In genomic region chr5:9716838-9717281, GRCh38 we compare ENCODE assay signal across 13 cellular contexts.
A peak's percentile ranks its signal among the peaks of the same experiment; 100 is the strongest.
DNase-seq lines count a peak whose midpoint lies in the region; ATAC-seq, FAIRE-seq and TF ChIP-seq lines count a peak whose summit lies in the region.
"Had no signal": no experiment of that assay in that cellular context is flagged by ENCODE, and none has a peak within 500 bp of the region (broad histone marks: within the 10 kb centered on the region; RNA-seq: fewer than 3 reads in every experiment).

No MANE protein-coding gene starts in this region.

- H3K9ac ChIP-seq in astrocyte (ENCODE audit: low read length) = peak overlapping the region; percentile 27

- H3K27ac ChIP-seq in astrocyte (ENCODE audit: low read depth, low read length) = peak overlapping the region; percentile 74
- H3K27ac ChIP-seq: A549, SK-N-MC had no signal

- no peaks in the 10 kb centered on the region for H3K27me3 ChIP-seq in astrocyte (ENCODE audit: insufficient read depth, low read length)

- peaks cover 25% of the 10 kb centered on the region for H3K4me1 ChIP-seq in astrocyte (ENCODE audit: insufficient read depth, low read length)
- H3K4me1 ChIP-seq: A549 had no signal

- no peak for DNase-seq in stimulated activated naive CD8-positive, alpha-beta T cell treated with anti-CD3 and anti-CD28 coated beads, Interleukin-15, amount 100 ng/mL, for 72 hours
- no peak for DNase-seq in stimulated activated naive CD8-positive, alpha-beta T cell treated with anti-CD3 and anti-CD28 coated beads, Interleukin-15, Interleukin-2, amounts not matched to agents 100 U/mL and 50 U/mL, for 24 hours
- DNase-seq in astrocyte (ENCODE audit: low read depth) (peak; percentile 81), type B pancreatic cell (ENCODE audit: extremely low spot score, unreplicated experiment) (no peak), SHP77 (lab: John Stamatoyannopoulos, UW) (no peak)
- DNase-seq in stimulated activated effector memory CD8-positive, alpha-beta T cell treated with anti-CD3 and anti-CD28 coated beads, Interleukin-12 subunit alpha, Interleukin-12 subunit beta, amount 100 ng/mL, for 72 hours (ENCODE audit: low spot score in 2 of 2) = no peak
- DNase-seq in stimulated activated CD4-positive, alpha-beta T cell treated with anti-CD3 and anti-CD28 coated beads, Interleukin-15, amount 100 ng/mL, for 24 hours = no peak
- DNase-seq: activated effector memory CD4-positive, alpha-beta T cell treated with Interleukin-2 at 50 U/mL for 16 hours had no signal

- peaks cover 6% of the 10 kb centered on the region for H3K27me3 Mint-ChIP-seq in stimulated activated naive CD8-positive, alpha-beta T cell treated with anti-CD3 and anti-CD28 coated beads, Interleukin-15, amount 100 ng/mL, for 72 hours
- H3K27me3 Mint-ChIP-seq in astrocyte (ENCODE audit: low read depth, unreplicated experiment) (no peaks in the 10 kb centered on the region), type B pancreatic cell (peaks cover 6% of the 10 kb centered on the region)

- no peaks in the 10 kb centered on the region for H3K36me3 Mint-ChIP-seq in astrocyte (ENCODE audit: low read depth, unreplicated experiment)
- H3K36me3 Mint-ChIP-seq in type B pancreatic cell = no peaks in the 10 kb centered on the region
- no peaks in the 10 kb centered on the region for H3K36me3 Mint-ChIP-seq in stimulated activated effector memory CD8-positive, alpha-beta T cell treated with anti-CD3 and anti-CD28 coated beads, Interleukin-12 subunit alpha, Interleukin-12 subunit beta, amount 100 ng/mL, for 72 hours

- no peaks in the 10 kb centered on the region for H4K20me1 ChIP-seq in astrocyte (ENCODE audit: insufficient read depth, low read length)

- H3K9me3 Mint-ChIP-seq in stimulated activated naive CD8-positive, alpha-beta T cell treated with anti-CD3 and anti-CD28 coated beads, Interleukin-15, amount 100 ng/mL, for 72 hours = peaks cover 13 to 22% of the 10 kb centered on the region in 2 donors
- H3K9me3 Mint-ChIP-seq in astrocyte (ENCODE audit: unreplicated experiment) (peaks cover 2% of the 10 kb centered on the region), type B pancreatic cell (peaks cover 8% of the 10 kb centered on the region)
- H3K9me3 Mint-ChIP-seq in stimulated activated effector memory CD8-positive, alpha-beta T cell treated with anti-CD3 and anti-CD28 coated beads, Interleukin-12 subunit alpha, Interleukin-12 subunit beta, amount 100 ng/mL, for 72 hours = peaks cover 20% of the 10 kb centered on the region

- H3K27ac Mint-ChIP-seq in stimulated activated naive CD8-positive, alpha-beta T cell treated with anti-CD3 and anti-CD28 coated beads, Interleukin-15, amount 100 ng/mL, for 72 hours = peak overlapping the region; percentile 8 to 20
- H3K27ac Mint-ChIP-seq in astrocyte (ENCODE audit: unreplicated experiment) (peak overlapping the region; percentile 89), type B pancreatic cell (peak overlapping the region; percentile 6)
- H3K27ac Mint-ChIP-seq in stimulated activated effector memory CD8-positive, alpha-beta T cell treated with anti-CD3 and anti-CD28 coated beads, Interleukin-12 subunit alpha, Interleukin-12 subunit beta, amount 100 ng/mL, for 72 hours = no peak overlapping the region

- ATAC-seq in stimulated activated naive CD8-positive, alpha-beta T cell treated with anti-CD3 and anti-CD28 coated beads, Interleukin-15, amount 100 ng/mL, for 72 hours = no peak
- no peak for ATAC-seq in stimulated activated naive CD8-positive, alpha-beta T cell treated with anti-CD3 and anti-CD28 coated beads, Interleukin-15, Interleukin-2, amounts not matched to agents 100 U/mL and 50 U/mL, for 24 hours
- ATAC-seq in HG03175 (IDR thresholded peaks at IDR 0.05; ENCODE audit: unreplicated experiment) = peak; percentile 73
- ATAC-seq in stimulated activated effector memory CD8-positive, alpha-beta T cell treated with anti-CD3 and anti-CD28 coated beads, Interleukin-12 subunit alpha, Interleukin-12 subunit beta, amount 100 ng/mL, for 72 hours = no peak
- ATAC-seq: A549, K562 had no signal

- no peaks in the 10 kb centered on the region for H3K9me3 ChIP-seq in astrocyte (ENCODE audit: insufficient read depth, low read depth, low read length)
- H3K9me3 ChIP-seq: A549 had no signal

- H3K4me1 Mint-ChIP-seq in stimulated activated naive CD8-positive, alpha-beta T cell treated with anti-CD3 and anti-CD28 coated beads, Interleukin-15, amount 100 ng/mL, for 72 hours = no peaks in the 10 kb centered on the region
- H3K4me1 Mint-ChIP-seq in astrocyte (ENCODE audit: low read depth, unreplicated experiment) = peaks cover 31% of the 10 kb centered on the region
- H3K4me1 Mint-ChIP-seq in type B pancreatic cell (ENCODE audit: unreplicated experiment) = peaks cover 47% of the 10 kb centered on the region
- no peaks in the 10 kb centered on the region for H3K4me1 Mint-ChIP-seq in stimulated activated effector memory CD8-positive, alpha-beta T cell treated with anti-CD3 and anti-CD28 coated beads, Interleukin-12 subunit alpha, Interleukin-12 subunit beta, amount 100 ng/mL, for 72 hours

- no peaks in the 10 kb centered on the region for H3K36me3 ChIP-seq in astrocyte (ENCODE audit: insufficient read depth, low read length)

- TF ChIP-seq CTCF in astrocyte (IDR thresholded peaks at IDR 0.05; ENCODE audit: insufficient read depth, low read depth, low read length) = no peak
- TF ChIP-seq CTCF in type B pancreatic cell (conservative IDR thresholded peaks at IDR 0.05) = no peak

- H2AFZ ChIP-seq in astrocyte (ENCODE audit: low read depth, low read length) = no peak overlapping the region

- H3K79me2 ChIP-seq in astrocyte (ENCODE audit: insufficient read depth, low read length) = no peaks in the 10 kb centered on the region

- H3K4me3 ChIP-seq in astrocyte (ENCODE audit: insufficient read depth, low read depth, low read length) = no peak overlapping the region
- H3K4me3 ChIP-seq: A549, K562, SK-N-MC had no signal

- no peak overlapping the region for H3K4me3 Mint-ChIP-seq in stimulated activated naive CD8-positive, alpha-beta T cell treated with anti-CD3 and anti-CD28 coated beads, Interleukin-15, amount 100 ng/mL, for 72 hours
- no peak overlapping the region for H3K4me3 Mint-ChIP-seq in astrocyte (ENCODE audit: unreplicated experiment)
- no peak overlapping the region for H3K4me3 Mint-ChIP-seq in type B pancreatic cell
- H3K4me3 Mint-ChIP-seq in stimulated activated effector memory CD8-positive, alpha-beta T cell treated with anti-CD3 and anti-CD28 coated beads, Interleukin-12 subunit alpha, Interleukin-12 subunit beta, amount 100 ng/mL, for 72 hours = no peak overlapping the region

- peak; percentile 73 for FAIRE-seq in astrocyte (lab: Jason Lieb, UNC)
- FAIRE-seq: A549, endothelial cell of umbilical vein, K562 had no signal

- peak overlapping the region; percentile 66 for H3K4me2 ChIP-seq in astrocyte (ENCODE audit: low read length)
- H3K4me2 ChIP-seq: A549 had no signal
